In genomic region chr20:50958733-50959542, GRCh38 we compare ENCODE assay signal across 8 cellular contexts. TPM values are rescaled to one million over a fixed set of nuclear protein-coding genes. Genes with fewer than 3 reads are reported as not detected.
DNase-seq lines count a peak whose midpoint lies in the region; ATAC-seq and TF ChIP-seq lines count a peak whose summit lies in the region.

TSS of gene MOCS3 (plus strand) at chr20:50958818. CDS start at chr20:50958843, 25 bp downstream.

- H3K36me3 ChIP-seq in kidney epithelial cell (ENCODE audit: control insufficient read depth, insufficient read depth, low read length), result peaks cover 3% of the 10 kb centered on the region

- peak within 1 kb of the TSS; percentile 78 for H3K4me3 ChIP-seq in kidney epithelial cell (ENCODE audit: low read depth, low read length)

- H3K27me3 ChIP-seq in kidney epithelial cell (ENCODE audit: control insufficient read depth, insufficient read depth, low read length), result no peaks in the 10 kb centered on the region

- TF ChIP-seq CTCF in kidney epithelial cell (IDR thresholded peaks at IDR 0.05; ENCODE audit: insufficient read depth, low read length, poor library complexity, severe bottlenecking), result no peak

- peak; percentile 69 for ATAC-seq in HG02623 (IDR thresholded peaks at IDR 0.05; ENCODE audit: unreplicated experiment)

- DNase-seq in NCI-H2107 (lab: John Stamatoyannopoulos, UW) (peak; percentile 94), NCI-H2107 treated with DMSO at 0.1 percent for 48 hours (lab: John Stamatoyannopoulos, UW; ENCODE audit: unreplicated experiment) (no peak), NCI-H187 treated with DMSO at 0.1 percent for 48 hours (lab: John Stamatoyannopoulos, UW) (peak; percentile 54), cerebellar nuclear complex (lab: John Stamatoyannopoulos, UW) (peak; percentile 61 to 85), kidney epithelial cell (ENCODE audit: low read depth) (peak; percentile 63)
- peak; percentile 67 for DNase-seq in activated CD4-positive, alpha-beta T cell treated with anti-CD3 and anti-CD28 coated beads for 1 hour
- peak; percentile 65 to 67 for DNase-seq in stimulated activated CD4-positive, alpha-beta T cell treated with anti-CD3 and anti-CD28 coated beads, Interleukin-15, amount 100 ng/mL, for 48 hours (ENCODE audit: low read depth in 2 of 2)

RNA-seq across cellular contexts. Expression of gene MOCS3, which starts in this region (rescaled TPM):
- total RNA-seq in kidney epithelial cell, result 9.5 and 10.0 TPM in 2 replicates
